8 cellular contexts compared by ENCODE assay signal in genomic region chr14:20609215-20610001, GRCh38. TPM values are rescaled to one million over a fixed set of nuclear protein-coding genes. Genes with fewer than 3 reads are reported as not detected.
DNase-seq lines count a peak whose midpoint lies in the region; ATAC-seq and TF ChIP-seq lines count a peak whose summit lies in the region.

No MANE protein-coding gene starts in this region.

- in situ Hi-C loops in brain microvascular endothelial cell (cut with HindIII; ENCODE audit: low pct_ligation_motif_present, low sequenced_read_pairs): no loop called here

- H3K27me3 Mint-ChIP-seq in T-helper 17 cell: no peaks in the 10 kb centered on the region

- peak; percentile 35 for ATAC-seq in T-helper 17 cell
- ATAC-seq in HG03097 (IDR thresholded peaks at IDR 0.05; ENCODE audit: low FRiP score, unreplicated experiment): no peak

- no peak overlapping the region for H3K4me3 Mint-ChIP-seq in T-helper 17 cell

- H3K27me3 ChIP-seq in brain microvascular endothelial cell (replicated peaks): no peaks in the 10 kb centered on the region
- peaks cover 4% of the 10 kb centered on the region for H3K27me3 ChIP-seq in iPS-18a (ENCODE audit: control insufficient read depth, insufficient read depth, low read length)

- peaks cover 10% of the 10 kb centered on the region for H3K4me1 ChIP-seq in iPS-18a (ENCODE audit: control insufficient read depth, low read depth, low read length)

- H3K9me3 ChIP-seq in T-helper 17 cell (ENCODE audit: control insufficient read depth, low read length, poor library complexity, severe bottlenecking) (no peaks in the 10 kb centered on the region), iPS-18a (ENCODE audit: control insufficient read depth, low read depth, low read length) (no peaks in the 10 kb centered on the region)

- peak overlapping the region; percentile 69 for H3K9ac ChIP-seq in iPS-18a (ENCODE audit: low read length)

- H3K4me3 ChIP-seq in brain microvascular endothelial cell (ENCODE audit: low read depth, low read length) (peak overlapping the region; percentile 91), iPS-18a (ENCODE audit: low read length) (peak overlapping the region; percentile 96), retinal pigment epithelial cell (ENCODE audit: low read length) (peak overlapping the region; percentile 93)

- H3K36me3 Mint-ChIP-seq in T-helper 17 cell (ENCODE audit: low read depth): no peaks in the 10 kb centered on the region

- peak; percentile 89 for TF ChIP-seq CTCF in C4-2B (conservative IDR thresholded peaks at IDR 0.05)
- TF ChIP-seq CTCF in brain microvascular endothelial cell (IDR thresholded peaks at IDR 0.05; ENCODE audit: low read depth, low read length, missing control alignments): peak; percentile 90
- TF ChIP-seq CTCF in retinal pigment epithelial cell (conservative IDR thresholded peaks at IDR 0.05; ENCODE audit: low read depth, low read length): peak; percentile 87

- H3K36me3 ChIP-seq in brain microvascular endothelial cell (replicated peaks) (no peaks in the 10 kb centered on the region), iPS-18a (ENCODE audit: control insufficient read depth, low read depth, low read length) (no peaks in the 10 kb centered on the region)

- peaks cover 5% of the 10 kb centered on the region for H3K4me1 Mint-ChIP-seq in T-helper 17 cell

- DNase-seq in H4 (ENCODE audit: low spot score) (peak; percentile 84), NCI-H187 treated with DMSO at 0.1 percent for 48 hours (lab: John Stamatoyannopoulos, UW) (peak; percentile 39), T-helper 17 cell (peak; percentile 34 to 46 (median 39)), brain microvascular endothelial cell (peak; percentile 91), retinal pigment epithelial cell (ENCODE audit: low read depth) (peak; percentile 51)

- peak overlapping the region; percentile 24; the same call in 1 of the 2 replicates for H3K27ac ChIP-seq in C4-2B
- H3K27ac ChIP-seq in brain microvascular endothelial cell: no peak overlapping the region
- H3K27ac ChIP-seq in iPS-18a (ENCODE audit: low read length): no peak overlapping the region

- no peak overlapping the region for H3K27ac Mint-ChIP-seq in T-helper 17 cell

RNA-seq across cellular contexts. Expression of gene RNASE12, which starts 18.2 kb away (rescaled TPM):
- not detected in 2 replicates for total RNA-seq in H4 (2014; rRNA removed; shearing (Covaris generic))
- not detected for total RNA-seq in T-helper 17 cell

RNA-seq across cellular contexts. Expression of gene RNASE11, which starts 21.6 kb away (rescaled TPM):
- not detected in 2 replicates for total RNA-seq in H4 (2014; rRNA removed; shearing (Covaris generic))
- total RNA-seq in T-helper 17 cell: not detected

RNA-seq across cellular contexts. Expression of gene OR6S1, which starts 32.1 kb away (rescaled TPM):
- not detected in 2 replicates for total RNA-seq in H4 (2014; rRNA removed; shearing (Covaris generic))
- total RNA-seq in T-helper 17 cell: not detected

RNA-seq across cellular contexts. Expression of gene RNASE9, which starts 48.6 kb away (rescaled TPM):
- total RNA-seq in H4 (2014; rRNA removed; shearing (Covaris generic)): not detected in 2 replicates
- not detected for total RNA-seq in T-helper 17 cell

Comparison
In these comparisons a context has a peak if more than half of its experiments do, and no peak if none do; other contexts are left out.
1. DNase-seq: peak in every context shown above with its lines; median percentile 91 in brain microvascular endothelial cell; 84 in H4; 51 in retinal pigment epithelial cell; 39 in NCI-H187 treated with DMSO at 0.1 percent for 48 hours; 39 in T-helper 17 cell.